9 cellular contexts compared by ENCODE assay signal in genomic region chr14:102020058-102020971, GRCh38. TPM values are rescaled to one million over a fixed set of nuclear protein-coding genes. Genes with fewer than 3 reads are reported as not detected.
A peak's percentile ranks its signal among the peaks of the same experiment; 100 is the strongest.
DNase-seq lines count a peak whose midpoint lies in the region; ATAC-seq lines count a peak whose summit lies in the region.
"Had no signal": no experiment of that assay in that cellular context is flagged by ENCODE, and none has a peak within 500 bp of the region (broad histone marks: within the 10 kb centered on the region; RNA-seq: fewer than 3 reads in every experiment).

No MANE protein-coding gene starts in this region.

- no peaks in the 10 kb centered on the region for H3K79me2 ChIP-seq in ACC112 (ENCODE audit: control insufficient read depth, insufficient read depth, low read length, unreplicated experiment)

- no peak overlapping the region for H3K4me3 ChIP-seq in ACC112 (ENCODE audit: low read depth, low read length)

- intact Hi-C loops in activated T-helper 2 cell treated with anti-CD3 and anti-CD28 coated beads, Interferon-gamma antibody, Interleukin-2, Interleukin-4, amounts not matched to agents 10 μg/mL and 5 μg/mL and 100 μg/mL, durations not matched to agents 14 hours and 24 hours and 36 hours (cut with micrococcal nuclease): loop anchor here (2.0 kb wide), 1 partner anchor 56 kb away; the partner anchor contains the start of gene DYNC1H1
- intact Hi-C loops in sciatic nerve (cut with DNase I): no loop called here

- H3K27ac ChIP-seq in ACC112 (ENCODE audit: low read depth, low read length): peak overlapping the region; percentile 11

- peaks cover 12% of the 10 kb centered on the region for H3K4me1 ChIP-seq in ACC112 (ENCODE audit: control insufficient read depth, insufficient read depth, low read length, unreplicated experiment)
- H3K4me1 ChIP-seq: Caco-2 had no signal

- no peaks in the 10 kb centered on the region for H3K27me3 Mint-ChIP-seq in activated T-helper 2 cell treated with anti-CD3 and anti-CD28 coated beads, Interferon-gamma antibody, Interleukin-2, Interleukin-4, amounts not matched to agents 10 μg/mL and 5 μg/mL and 100 μg/mL, durations not matched to agents 14 hours and 24 hours and 36 hours (ENCODE audit: low read depth)

- ATAC-seq in HG03439 (IDR thresholded peaks at IDR 0.05; ENCODE audit: unreplicated experiment): no peak
- ATAC-seq in sciatic nerve: no peak
- no peak for ATAC-seq in HG02840 (IDR thresholded peaks at IDR 0.05; ENCODE audit: low FRiP score, unreplicated experiment)

- H3K36me3 ChIP-seq in ACC112 (ENCODE audit: insufficient read depth, low read length): peaks cover 65% of the 10 kb centered on the region

- H3K9me3 Mint-ChIP-seq in activated T-helper 2 cell treated with anti-CD3 and anti-CD28 coated beads, Interferon-gamma antibody, Interleukin-2, Interleukin-4, amounts not matched to agents 10 μg/mL and 5 μg/mL and 100 μg/mL, durations not matched to agents 14 hours and 24 hours and 36 hours: no peaks in the 10 kb centered on the region

- DNase-seq in LHCN-M2 (ENCODE audit: low read depth): peak; percentile 99
- peak; percentile 50 for DNase-seq in activated T-helper 2 cell treated with anti-CD3 and anti-CD28 coated beads, Interferon-gamma antibody, Interleukin-2, Interleukin-4, amounts not matched to agents 10 μg/mL and 5 μg/mL and 100 μg/mL, durations not matched to agents 14 hours and 24 hours and 36 hours (ENCODE audit: low spot score)
- peak; percentile 95 for DNase-seq in myocyte (ENCODE audit: low read depth)
- no peak for DNase-seq in sciatic nerve (ENCODE audit: low spot score)
- no peak for DNase-seq in NCI-H748 (lab: John Stamatoyannopoulos, UW; ENCODE audit: unreplicated experiment)
- DNase-seq: Caco-2 had no signal

- no peak overlapping the region for H2AFZ ChIP-seq in ACC112 (ENCODE audit: low read length, unreplicated experiment)

- H3K4me3 Mint-ChIP-seq in activated T-helper 2 cell treated with anti-CD3 and anti-CD28 coated beads, Interferon-gamma antibody, Interleukin-2, Interleukin-4, amounts not matched to agents 10 μg/mL and 5 μg/mL and 100 μg/mL, durations not matched to agents 14 hours and 24 hours and 36 hours (ENCODE audit: low read depth): peak overlapping the region; percentile 3

- peaks cover 19% of the 10 kb centered on the region for H3K4me1 Mint-ChIP-seq in activated T-helper 2 cell treated with anti-CD3 and anti-CD28 coated beads, Interferon-gamma antibody, Interleukin-2, Interleukin-4, amounts not matched to agents 10 μg/mL and 5 μg/mL and 100 μg/mL, durations not matched to agents 14 hours and 24 hours and 36 hours (ENCODE audit: low read depth)

- peak overlapping the region; percentile 86 for H3K27ac Mint-ChIP-seq in activated T-helper 2 cell treated with anti-CD3 and anti-CD28 coated beads, Interferon-gamma antibody, Interleukin-2, Interleukin-4, amounts not matched to agents 10 μg/mL and 5 μg/mL and 100 μg/mL, durations not matched to agents 14 hours and 24 hours and 36 hours

- H3K27me3 ChIP-seq in ACC112 (ENCODE audit: insufficient read depth, low read length): no peaks in the 10 kb centered on the region

- peaks cover 76% of the 10 kb centered on the region for H3K36me3 Mint-ChIP-seq in activated T-helper 2 cell treated with anti-CD3 and anti-CD28 coated beads, Interferon-gamma antibody, Interleukin-2, Interleukin-4, amounts not matched to agents 10 μg/mL and 5 μg/mL and 100 μg/mL, durations not matched to agents 14 hours and 24 hours and 36 hours (ENCODE audit: low read depth)

RNA-seq across cellular contexts. Expression of gene DYNC1H1, which starts 55.9 kb away (rescaled TPM):
- total RNA-seq in LHCN-M2 (2014; rRNA removed): 386 and 453 TPM in 2 replicates
- 397 TPM for polyA plus RNA-seq in LHCN-M2 (2012)
- total RNA-seq in activated T-helper 2 cell treated with anti-CD3 and anti-CD28 coated beads, Interferon-gamma antibody, Interleukin-2, Interleukin-4, amounts not matched to agents 10 μg/mL and 5 μg/mL and 100 μg/mL, durations not matched to agents 14 hours and 24 hours and 36 hours: 286 and 287 TPM in 2 replicates
- 521 and 604 TPM in 2 replicates for total RNA-seq in myocyte
- 481 TPM for polyA plus RNA-seq in myocyte (2012)
- total RNA-seq in sciatic nerve: 496 TPM

Comparison
In these comparisons a context has a peak if more than half of its experiments do, and no peak if none do; other contexts are left out.
1. DNase-seq: peak in LHCN-M2 (single experiment), activated T-helper 2 cell treated with anti-CD3 and anti-CD28 coated beads, Interferon-gamma antibody, Interleukin-2, Interleukin-4, amounts not matched to agents 10 μg/mL and 5 μg/mL and 100 μg/mL, durations not matched to agents 14 hours and 24 hours and 36 hours (single experiment) and myocyte (single experiment); none in sciatic nerve (single experiment) and NCI-H748 (single experiment).